24 cellular contexts compared by ENCODE assay signal in genomic region chr2:439077-439476, GRCh38.
DNase-seq lines count a peak whose midpoint lies in the region; ATAC-seq, FAIRE-seq and TF ChIP-seq lines count a peak whose summit lies in the region.
"Had no signal": no experiment of that assay in that cellular context is flagged by ENCODE, and none has a peak within 500 bp of the region (broad histone marks: within the 10 kb centered on the region; RNA-seq: fewer than 3 reads in every experiment).

No MANE protein-coding gene starts in this region.

- no peak for TF ChIP-seq CTCF in HepG2 (CRISPR knock-in tag; IDR thresholded peaks at IDR 0.05)
- TF ChIP-seq CTCF in right lobe of liver (IDR thresholded peaks at IDR 0.05) = no peak
- no peak for TF ChIP-seq CTCF in left ventricle myocardium inferior (IDR thresholded peaks at IDR 0.05; ENCODE audit: borderline replicate concordance)

- H3K27ac ChIP-seq in HepG2 (ENCODE audit: extremely low read length, insufficient read depth, low read length) = no peak overlapping the region
- H3K27ac ChIP-seq in right lobe of liver = no peak overlapping the region
- no peak overlapping the region for H3K27ac ChIP-seq in left ventricle myocardium inferior (replicated peaks)
- H3K27ac ChIP-seq: cardiac muscle cell, RWPE1, transverse colon had no signal

- no TSS peak for BruUV-seq in HepG2 (replicated peaks; lab: Mats Ljungman, UMichigan)

- no peak overlapping the region for H3K4me2 ChIP-seq in HepG2 (ENCODE audit: low read depth, low read length)

- H3K4me3 ChIP-seq in HepG2 (replicated peaks in 1 of 3; ENCODE audit: insufficient read depth in 1 of 3, low read depth in 2 of 3, low read length in 3 of 3) (no peak overlapping the region), right lobe of liver (no peak overlapping the region), left ventricle myocardium inferior (no peak overlapping the region)
- H3K4me3 ChIP-seq: cardiac muscle cell, esophagus squamous epithelium, GM12878, transverse colon had no signal

- no peak for TF ChIP-seq RAD21 in HepG2 (CRISPR knock-in tag; IDR thresholded peaks at IDR 0.05)

- H3K4me3 Mint-ChIP-seq in T-helper 17 cell = peak overlapping the region; percentile 43
- H3K4me3 Mint-ChIP-seq in naive B cell = peak overlapping the region in 5 of 8 donors; percentile 29 to 88 (median 45)
- H3K4me3 Mint-ChIP-seq: neural crest cell, WTC11 had no signal

- H4K20me1 ChIP-seq in HepG2 (ENCODE audit: insufficient read depth, low read length) = no peaks in the 10 kb centered on the region; the same call in 1 of the 2 replicates

- peaks cover 5 to 37% of the 10 kb centered on the region in 2 experiments for H3K27me3 ChIP-seq in HepG2 (ENCODE audit: control insufficient read depth in 1 of 2, insufficient read depth in 2 of 2, low read length in 2 of 2)
- no peaks in the 10 kb centered on the region for H3K27me3 ChIP-seq in right lobe of liver
- H3K27me3 ChIP-seq in left ventricle myocardium inferior (ENCODE audit: low read depth) = peaks cover 56% of the 10 kb centered on the region
- H3K27me3 ChIP-seq: cardiac muscle cell, transverse colon had no signal

- intact Hi-C loops in HepG2 (cut with micrococcal nuclease; ENCODE audit: unreplicated experiment) (no loop called here), right lobe of liver (cut with DNase I) (no loop called here), left ventricle myocardium inferior (cut with micrococcal nuclease) (no loop called here), cardiac septum (cut with DNase I) (no loop called here)

- peaks cover 3% of the 10 kb centered on the region for H3K36me3 Mint-ChIP-seq in T-helper 17 cell (ENCODE audit: low read depth)
- no peaks in the 10 kb centered on the region for H3K36me3 Mint-ChIP-seq in naive B cell
- H3K36me3 Mint-ChIP-seq: T-cell, WTC11 had no signal

- TF ChIP-seq EP300 in HepG2 (IDR thresholded peaks at IDR 0.05; ENCODE audit: low read depth in 2 of 2, low read length in 2 of 2) = no peak
- no peak for TF ChIP-seq EP300 in HepG2 (CRISPR knock-in tag; IDR thresholded peaks at IDR 0.05; ENCODE audit: borderline replicate concordance)

- CTCF ChIA-PET in HepG2 (lab: Yijun Ruan, JAX; ENCODE audit: low intra/inter-chr PET ratio, low total read pairs) = no interaction called here

- DNase-seq in HepG2 (ENCODE audit: low spot score) (no peak), right lobe of liver (no peak), T-helper 17 cell (no peak), naive B cell (no peak), left ventricle myocardium inferior (no peak), cardiac septum (ENCODE audit: low spot score) (no peak), DMS153 (lab: John Stamatoyannopoulos, UW) (no peak)
- DNase-seq: ACHN; activated CD8-positive, alpha-beta memory T cell treated with anti-CD3 and anti-CD28 coated beads for 24 hours; esophagus squamous epithelium; GDM1; glutamatergic neuron; mammary epithelial cell; NCI-H1930; NCI-H748 treated with DMSO at 0.1 percent for 48 hours; stimulated activated naive CD4-positive, alpha-beta T cell; T-cell; transverse colon had no signal

- H3K36me3 ChIP-seq in HepG2 (replicated peaks in 1 of 2; ENCODE audit: control insufficient read depth in 1 of 2, insufficient read depth in 2 of 2, low read length in 2 of 2) (no peaks in the 10 kb centered on the region), right lobe of liver (no peaks in the 10 kb centered on the region), left ventricle myocardium inferior (no peaks in the 10 kb centered on the region)
- H3K36me3 ChIP-seq: cardiac muscle cell, esophagus squamous epithelium, transverse colon had no signal

- no peak; the same call in 2 of the 3 replicates for ATAC-seq in HepG2
- no peak for ATAC-seq in right lobe of liver
- ATAC-seq in T-helper 17 cell = no peak
- no peak for ATAC-seq in naive B cell (ENCODE audit: low read depth in 2 of 2)
- no peak for ATAC-seq in GM18517 (IDR thresholded peaks at IDR 0.05; ENCODE audit: unreplicated experiment)
- ATAC-seq: GM12878, T-cell, WTC11 had no signal

- no peaks in the 10 kb centered on the region for H3K9me3 Mint-ChIP-seq in naive B cell
- H3K9me3 Mint-ChIP-seq: neural crest cell, T-cell, WTC11 had no signal

- H3K27me3 Mint-ChIP-seq in T-helper 17 cell (peaks cover 10% of the 10 kb centered on the region), naive B cell (no peaks in the 10 kb centered on the region)

- H2AFZ ChIP-seq in HepG2 (ENCODE audit: low read length) = no peak overlapping the region

- no peak overlapping the region for H3K27ac Mint-ChIP-seq in T-helper 17 cell
- H3K27ac Mint-ChIP-seq in naive B cell = peak overlapping the region; percentile 19 to 98 (median 89)
- H3K27ac Mint-ChIP-seq: WTC11 had no signal

- no peak for TF ChIP-seq POLR2A in HepG2 (IDR thresholded peaks at IDR 0.05; ENCODE audit: insufficient read depth in 1 of 2, low read depth in 2 of 2, low read length in 2 of 2)
- TF ChIP-seq POLR2A in right lobe of liver (IDR thresholded peaks at IDR 0.05) = no peak

- no peaks in the 10 kb centered on the region for H3K79me2 ChIP-seq in HepG2 (ENCODE audit: insufficient read depth, low read length)

- no peak overlapping the region for H3K9ac ChIP-seq in HepG2 (ENCODE audit: insufficient read depth, low read depth, low read length)

- H3K4me1 Mint-ChIP-seq in T-helper 17 cell (peaks cover 18% of the 10 kb centered on the region), naive B cell (peaks cover 41 to 71% (median 47%) of the 10 kb centered on the region in 3 donors)

- WGBS in HepG2 (ENCODE audit: low lambda C conversion rate) = 27% methylated on average over 17 of the region's 17 CpGs
- 19% methylated on average over 3 of the region's 17 CpGs for WGBS in right lobe of liver (ENCODE audit: insufficient coverage, low coverage, low lambda C conversion rate, missing lambda C conversion rate)

- H3K9me3 ChIP-seq in HepG2 (ENCODE audit: low read length) (no peaks in the 10 kb centered on the region), right lobe of liver (no peaks in the 10 kb centered on the region), T-helper 17 cell (ENCODE audit: control insufficient read depth, low read length, poor library complexity, severe bottlenecking) (no peaks in the 10 kb centered on the region), left ventricle myocardium inferior (replicated peaks) (no peaks in the 10 kb centered on the region)
- H3K9me3 ChIP-seq: esophagus squamous epithelium, transverse colon had no signal

- POLR2A ChIA-PET in HepG2 (lab: Yijun Ruan, JAX) = no interaction called here

- H3K4me1 ChIP-seq in HepG2 (ENCODE audit: insufficient read depth, low read length) (no peaks in the 10 kb centered on the region), right lobe of liver (no peaks in the 10 kb centered on the region), left ventricle myocardium inferior (no peaks in the 10 kb centered on the region)
- H3K4me1 ChIP-seq: esophagus squamous epithelium, transverse colon had no signal

- FAIRE-seq in HepG2 (lab: Jason Lieb, UNC) = no peak
- FAIRE-seq: GM12878 had no signal

- in situ Hi-C loops in HepG2 (cut with HindIII; ENCODE audit: extremely low pct_ligation_motif_present, low pct_unique_long_range_greater_than_20kb) = no loop called here

TF ChIP-seq in HepG2, 621 proteins besides CTCF, POLR2A, EP300 and RAD21:
- TF ChIP-seq SYNCRIP (IDR thresholded peaks at IDR 0.05; ENCODE audit: insufficient read depth, low read depth, low read length) = no peak
- TF ChIP-seq MNT (IDR thresholded peaks at IDR 0.05) = 0 out of 2 replicates have a peak, but pooled peaks have one; percentile 39
- no peak for TF ChIP-seq NFE2L2 (IDR thresholded peaks at IDR 0.05; ENCODE audit: low read length)
